20 cellular contexts compared by ENCODE assay signal in genomic region chr10:1247598-1248261, GRCh38.
DNase-seq lines count a peak whose midpoint lies in the region; ATAC-seq and TF ChIP-seq lines count a peak whose summit lies in the region.
"Had no signal": no experiment of that assay in that cellular context is flagged by ENCODE, and none has a peak within 500 bp of the region (broad histone marks: within the 10 kb centered on the region; RNA-seq: fewer than 3 reads in every experiment).

No MANE protein-coding gene starts in this region.

- H3K9me3 ChIP-seq in neutrophil, result no peaks in the 10 kb centered on the region
- H3K9me3 ChIP-seq: A549, MG63 had no signal

- H3K4me3 Mint-ChIP-seq in endothelial cell (ENCODE audit: unreplicated experiment), result no peak overlapping the region
- H3K4me3 Mint-ChIP-seq in stimulated activated naive CD8-positive, alpha-beta T cell treated with anti-CD3 and anti-CD28 coated beads, Interleukin-15, amount 100 ng/mL, for 72 hours, result no peak overlapping the region
- H3K4me3 Mint-ChIP-seq: B cell had no signal

- ATAC-seq in stimulated activated naive CD8-positive, alpha-beta T cell treated with anti-CD3 and anti-CD28 coated beads, Interleukin-15, amount 100 ng/mL, for 72 hours, result no peak
- ATAC-seq in HG03039 (IDR thresholded peaks at IDR 0.05; ENCODE audit: unreplicated experiment), result no peak
- ATAC-seq: HepG2, K562 had no signal

- H3K27ac ChIP-seq in neutrophil, result peak overlapping the region; percentile 65
- H3K27ac ChIP-seq: A549 had no signal

- H3K27me3 ChIP-seq in neutrophil, result no peaks in the 10 kb centered on the region

- H3K36me3 Mint-ChIP-seq in endothelial cell (ENCODE audit: low read depth, unreplicated experiment), result peaks cover 3% of the 10 kb centered on the region
- H3K36me3 Mint-ChIP-seq: CD14-positive monocyte had no signal

- H3K4me3 ChIP-seq in neutrophil (ENCODE audit: low read depth in 1 of 2, low read length in 1 of 2), result no peak overlapping the region
- H3K4me3 ChIP-seq: A549, K562, MG63 had no signal

- H3K36me3 ChIP-seq in neutrophil, result no peaks in the 10 kb centered on the region
- H3K36me3 ChIP-seq: MG63 had no signal

- peaks cover 55% of the 10 kb centered on the region for H3K4me1 Mint-ChIP-seq in endothelial cell (ENCODE audit: unreplicated experiment)
- H3K4me1 Mint-ChIP-seq in stimulated activated naive CD8-positive, alpha-beta T cell treated with anti-CD3 and anti-CD28 coated beads, Interleukin-15, amount 100 ng/mL, for 72 hours, result peaks cover 13% of the 10 kb centered on the region
- H3K4me1 Mint-ChIP-seq: B cell had no signal

- H3K4me1 ChIP-seq in neutrophil (ENCODE audit: control insufficient read depth in 1 of 2, insufficient read depth in 1 of 2, low read depth in 1 of 2, low read length in 1 of 2), result peaks cover 29 to 36% of the 10 kb centered on the region in 2 experiments
- H3K4me1 ChIP-seq: A549 had no signal

- no peaks in the 10 kb centered on the region for H3K9me3 Mint-ChIP-seq in endothelial cell (ENCODE audit: unreplicated experiment)
- peaks cover 0 to 8% of the 10 kb centered on the region in 2 donors for H3K9me3 Mint-ChIP-seq in stimulated activated naive CD8-positive, alpha-beta T cell treated with anti-CD3 and anti-CD28 coated beads, Interleukin-15, amount 100 ng/mL, for 72 hours

- H3K27me3 Mint-ChIP-seq in endothelial cell (ENCODE audit: unreplicated experiment), result peaks cover 8% of the 10 kb centered on the region
- peaks cover 80% of the 10 kb centered on the region for H3K27me3 Mint-ChIP-seq in stimulated activated naive CD8-positive, alpha-beta T cell treated with anti-CD3 and anti-CD28 coated beads, Interleukin-15, amount 100 ng/mL, for 72 hours

- TF ChIP-seq CTCF in endothelial cell (IDR thresholded peaks at IDR 0.05; ENCODE audit: unreplicated experiment) (no peak), neutrophil (IDR thresholded peaks at IDR 0.05) (no peak)

- DNase-seq in Daoy (ENCODE audit: low read depth) (peak; percentile 16), NCI-H510A (lab: John Stamatoyannopoulos, UW) (peak; percentile 76), endothelial cell (ENCODE audit: low spot score) (no peak), GF-D8 (lab: John Stamatoyannopoulos, UW) (no peak), NCI-H2171 treated with DMSO at 0.1 percent for 48 hours (lab: John Stamatoyannopoulos, UW) (no peak)
- no peak for DNase-seq in stimulated activated naive CD8-positive, alpha-beta T cell treated with anti-CD3 and anti-CD28 coated beads, Interleukin-15, amount 100 ng/mL, for 72 hours
- DNase-seq: DMS79 treated with DMSO at 0.1 percent for 48 hours, MG63, NCI-H187 treated with DMSO at 0.1 percent for 48 hours, NCI-H2227 treated with DMSO at 0.1 percent for 48 hours, NCI-H524, NCI-H774, OCI-M1 had no signal

- peak overlapping the region; percentile 83 for H3K27ac Mint-ChIP-seq in endothelial cell (ENCODE audit: unreplicated experiment)
- no peak overlapping the region for H3K27ac Mint-ChIP-seq in stimulated activated naive CD8-positive, alpha-beta T cell treated with anti-CD3 and anti-CD28 coated beads, Interleukin-15, amount 100 ng/mL, for 72 hours
- H3K27ac Mint-ChIP-seq: B cell had no signal

Comparison
In these comparisons a context has a peak if more than half of its experiments do, and no peak if none do; other contexts are left out.
1. DNase-seq: peak in Daoy (single experiment) and NCI-H510A (single experiment); none in endothelial cell (single experiment), stimulated activated naive CD8-positive, alpha-beta T cell treated with anti-CD3 and anti-CD28 coated beads, Interleukin-15, amount 100 ng/mL, for 72 hours (0 of 2), GF-D8 (single experiment) and NCI-H2171 treated with DMSO at 0.1 percent for 48 hours (single experiment).